In the genomic region with DNA sequence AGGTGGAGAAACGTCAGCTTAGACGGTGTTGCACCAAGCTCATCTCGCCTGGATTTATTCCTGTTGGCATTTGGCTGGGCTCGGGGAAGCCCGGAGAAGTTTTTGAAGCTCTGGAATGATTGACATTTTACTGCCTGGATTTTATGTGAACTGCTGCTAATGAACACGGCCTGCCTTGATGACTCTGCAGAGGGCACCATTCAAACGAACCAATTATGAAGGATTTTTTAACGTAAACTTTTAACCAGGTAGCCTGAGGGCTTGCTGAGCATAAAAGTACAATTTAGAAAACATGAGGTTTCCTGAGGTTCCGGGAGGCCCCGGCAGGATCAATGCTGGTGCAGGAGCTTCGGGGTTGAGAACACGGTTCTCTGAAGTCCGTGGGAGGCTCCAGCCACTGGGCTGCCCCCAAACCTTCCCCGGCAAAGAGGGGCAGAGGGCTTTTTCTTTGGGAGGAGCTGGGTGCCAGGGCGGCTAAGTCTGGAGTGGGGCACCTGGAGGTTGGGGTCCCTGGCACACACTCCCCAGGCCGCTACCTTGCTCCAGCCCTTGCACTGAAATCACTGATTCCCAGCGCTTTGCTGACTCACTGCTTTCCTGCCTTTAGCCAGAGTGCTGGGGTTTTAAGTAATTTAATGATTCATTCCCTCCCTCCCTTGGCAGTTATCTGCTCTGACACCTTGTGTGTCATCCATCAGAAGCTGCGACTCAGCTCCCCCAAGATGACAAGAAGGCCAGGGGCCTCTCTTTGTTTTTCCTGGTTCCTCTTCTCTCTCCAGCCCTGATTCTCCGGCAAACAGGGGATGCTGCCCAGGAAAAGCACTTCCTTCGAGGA, we compare ENCODE assay signal across 13 cellular contexts.
DNase-seq lines count a peak whose midpoint lies in the region; ATAC-seq and TF ChIP-seq lines count a peak whose summit lies in the region.
"Had no signal": no experiment of that assay in that cellular context is flagged by ENCODE, and none has a peak within 500 bp of the region (broad histone marks: within the 10 kb centered on the region; RNA-seq: fewer than 3 reads in every experiment).

No MANE protein-coding gene starts in this region.

- ATAC-seq in SK-N-SH treated with all-trans-retinoic acid at 6 μM for 48 hours, result peak; percentile 80
- ATAC-seq in stimulated activated effector memory CD8-positive, alpha-beta T cell treated with anti-CD3 and anti-CD28 coated beads, Interleukin-12 subunit alpha, Interleukin-12 subunit beta, amount 100 ng/mL, for 72 hours, result peak; percentile 27
- ATAC-seq in HG02973 (IDR thresholded peaks at IDR 0.05; ENCODE audit: unreplicated experiment), result no peak
- ATAC-seq: activated CD4-positive, CD25-positive, alpha-beta regulatory T cell treated with anti-CD3 and anti-CD28 coated beads, Interleukin-2, amount 50 U/mL, for 24 hours had no signal

- H3K9me3 ChIP-seq in sigmoid colon, result no peaks in the 10 kb centered on the region

- 59 to 68% methylated on average over 20 of the region's 20 CpGs for WGBS in sigmoid colon, 2 donors

- DNase-seq in activated CD4-positive, alpha-beta memory T cell treated with anti-CD3 and anti-CD28 coated beads for 36 hours, result peak; percentile 10
- DNase-seq in activated CD4-positive, alpha-beta memory T cell treated with anti-CD3 and anti-CD28 coated beads, Interleukin-2, amount 10 ng/mL, durations not matched to agents 7 days and 5 days, result no peak
- peak; percentile 59 for DNase-seq in fibroblast of villous mesenchyme (ENCODE audit: low read depth)
- no peak for DNase-seq in stimulated activated effector memory CD8-positive, alpha-beta T cell treated with anti-CD3 and anti-CD28 coated beads, Interleukin-12 subunit alpha, Interleukin-12 subunit beta, amount 100 ng/mL, for 72 hours (ENCODE audit: low spot score in 2 of 2)
- no peak for DNase-seq in sigmoid colon
- no peak for DNase-seq in activated T-helper 2 cell treated with anti-CD3 and anti-CD28 coated beads, Interferon-gamma antibody, Interleukin-2, Interleukin-4, amounts not matched to agents 10 μg/mL and 5 μg/mL and 100 μg/mL, durations not matched to agents 14 hours and 24 hours and 36 hours (ENCODE audit: low spot score)
- DNase-seq: NCI-H2081, upper lobe of left lung had no signal

- H3K36me3 Mint-ChIP-seq in activated CD4-positive, alpha-beta memory T cell treated with anti-CD3 and anti-CD28 coated beads for 36 hours, result no peaks in the 10 kb centered on the region
- H3K36me3 Mint-ChIP-seq in activated CD4-positive, alpha-beta memory T cell treated with anti-CD3 and anti-CD28 coated beads, Interleukin-2, amount 10 ng/mL, durations not matched to agents 7 days and 5 days (ENCODE audit: low read depth), result no peaks in the 10 kb centered on the region
- no peaks in the 10 kb centered on the region for H3K36me3 Mint-ChIP-seq in stimulated activated effector memory CD8-positive, alpha-beta T cell treated with anti-CD3 and anti-CD28 coated beads, Interleukin-12 subunit alpha, Interleukin-12 subunit beta, amount 100 ng/mL, for 72 hours
- H3K36me3 Mint-ChIP-seq in activated T-helper 2 cell treated with anti-CD3 and anti-CD28 coated beads, Interferon-gamma antibody, Interleukin-2, Interleukin-4, amounts not matched to agents 10 μg/mL and 5 μg/mL and 100 μg/mL, durations not matched to agents 14 hours and 24 hours and 36 hours (ENCODE audit: low read depth), result no peaks in the 10 kb centered on the region

- H3K27ac ChIP-seq in sigmoid colon, result no peak overlapping the region
- H3K27ac ChIP-seq: cardiac muscle cell, upper lobe of left lung had no signal

- peaks cover 0 to 24% (median 0%) of the 10 kb centered on the region in 3 donors for H3K27me3 ChIP-seq in sigmoid colon
- H3K27me3 ChIP-seq: cardiac muscle cell, upper lobe of left lung had no signal

- POLR2A ChIA-PET in activated CD4-positive, alpha-beta memory T cell treated with anti-CD3 and anti-CD28 coated beads for 36 hours (lab: Charles Lee), result no interaction called here
- POLR2A ChIA-PET in activated CD4-positive, alpha-beta memory T cell treated with anti-CD3 and anti-CD28 coated beads, Interleukin-2, amount 10 ng/mL, durations not matched to agents 7 days and 5 days (lab: Charles Lee), result no interaction called here

- H3K4me3 ChIP-seq in fibroblast of villous mesenchyme (ENCODE audit: low read depth, low read length), result no peak overlapping the region
- H3K4me3 ChIP-seq in sigmoid colon, result no peak overlapping the region
- H3K4me3 ChIP-seq: cardiac muscle cell, upper lobe of left lung had no signal

- H3K4me3 Mint-ChIP-seq in activated CD4-positive, alpha-beta memory T cell treated with anti-CD3 and anti-CD28 coated beads for 36 hours, result no peak overlapping the region
- H3K4me3 Mint-ChIP-seq in activated CD4-positive, alpha-beta memory T cell treated with anti-CD3 and anti-CD28 coated beads, Interleukin-2, amount 10 ng/mL, durations not matched to agents 7 days and 5 days, result no peak overlapping the region
- no peak overlapping the region for H3K4me3 Mint-ChIP-seq in stimulated activated effector memory CD8-positive, alpha-beta T cell treated with anti-CD3 and anti-CD28 coated beads, Interleukin-12 subunit alpha, Interleukin-12 subunit beta, amount 100 ng/mL, for 72 hours
- no peak overlapping the region for H3K4me3 Mint-ChIP-seq in activated T-helper 2 cell treated with anti-CD3 and anti-CD28 coated beads, Interferon-gamma antibody, Interleukin-2, Interleukin-4, amounts not matched to agents 10 μg/mL and 5 μg/mL and 100 μg/mL, durations not matched to agents 14 hours and 24 hours and 36 hours (ENCODE audit: low read depth)
- H3K4me3 Mint-ChIP-seq: B cell had no signal

- H3K9me3 Mint-ChIP-seq in activated CD4-positive, alpha-beta memory T cell treated with anti-CD3 and anti-CD28 coated beads for 36 hours, result no peaks in the 10 kb centered on the region
- no peaks in the 10 kb centered on the region for H3K9me3 Mint-ChIP-seq in activated CD4-positive, alpha-beta memory T cell treated with anti-CD3 and anti-CD28 coated beads, Interleukin-2, amount 10 ng/mL, durations not matched to agents 7 days and 5 days
- no peaks in the 10 kb centered on the region for H3K9me3 Mint-ChIP-seq in stimulated activated effector memory CD8-positive, alpha-beta T cell treated with anti-CD3 and anti-CD28 coated beads, Interleukin-12 subunit alpha, Interleukin-12 subunit beta, amount 100 ng/mL, for 72 hours
- H3K9me3 Mint-ChIP-seq in activated T-helper 2 cell treated with anti-CD3 and anti-CD28 coated beads, Interferon-gamma antibody, Interleukin-2, Interleukin-4, amounts not matched to agents 10 μg/mL and 5 μg/mL and 100 μg/mL, durations not matched to agents 14 hours and 24 hours and 36 hours, result no peaks in the 10 kb centered on the region

- H3K27me3 Mint-ChIP-seq in activated CD4-positive, alpha-beta memory T cell treated with anti-CD3 and anti-CD28 coated beads for 36 hours, result peaks cover 5% of the 10 kb centered on the region
- H3K27me3 Mint-ChIP-seq in activated CD4-positive, alpha-beta memory T cell treated with anti-CD3 and anti-CD28 coated beads, Interleukin-2, amount 10 ng/mL, durations not matched to agents 7 days and 5 days, result peaks cover 4% of the 10 kb centered on the region
- H3K27me3 Mint-ChIP-seq in activated T-helper 2 cell treated with anti-CD3 and anti-CD28 coated beads, Interferon-gamma antibody, Interleukin-2, Interleukin-4, amounts not matched to agents 10 μg/mL and 5 μg/mL and 100 μg/mL, durations not matched to agents 14 hours and 24 hours and 36 hours (ENCODE audit: low read depth), result peaks cover 16% of the 10 kb centered on the region

- intact Hi-C loops in activated CD4-positive, alpha-beta memory T cell treated with anti-CD3 and anti-CD28 coated beads for 36 hours (cut with micrococcal nuclease), result no loop called here
- intact Hi-C loops in sigmoid colon (cut with DNase I), result no loop called here
- intact Hi-C loops in activated T-helper 2 cell treated with anti-CD3 and anti-CD28 coated beads, Interferon-gamma antibody, Interleukin-2, Interleukin-4, amounts not matched to agents 10 μg/mL and 5 μg/mL and 100 μg/mL, durations not matched to agents 14 hours and 24 hours and 36 hours (cut with micrococcal nuclease), result no loop called here

- no peaks in the 10 kb centered on the region for H3K4me1 ChIP-seq in sigmoid colon

- TF ChIP-seq CTCF in fibroblast of villous mesenchyme (IDR thresholded peaks at IDR 0.05; ENCODE audit: insufficient read depth, low read depth, low read length), result no peak
- TF ChIP-seq CTCF in sigmoid colon (IDR thresholded peaks at IDR 0.05), result no peak

- no peaks in the 10 kb centered on the region for H3K4me1 Mint-ChIP-seq in activated CD4-positive, alpha-beta memory T cell treated with anti-CD3 and anti-CD28 coated beads for 36 hours (ENCODE audit: low read depth)
- no peaks in the 10 kb centered on the region for H3K4me1 Mint-ChIP-seq in activated CD4-positive, alpha-beta memory T cell treated with anti-CD3 and anti-CD28 coated beads, Interleukin-2, amount 10 ng/mL, durations not matched to agents 7 days and 5 days
- no peaks in the 10 kb centered on the region for H3K4me1 Mint-ChIP-seq in stimulated activated effector memory CD8-positive, alpha-beta T cell treated with anti-CD3 and anti-CD28 coated beads, Interleukin-12 subunit alpha, Interleukin-12 subunit beta, amount 100 ng/mL, for 72 hours
- peaks cover 2% of the 10 kb centered on the region for H3K4me1 Mint-ChIP-seq in activated T-helper 2 cell treated with anti-CD3 and anti-CD28 coated beads, Interferon-gamma antibody, Interleukin-2, Interleukin-4, amounts not matched to agents 10 μg/mL and 5 μg/mL and 100 μg/mL, durations not matched to agents 14 hours and 24 hours and 36 hours (ENCODE audit: low read depth)
- H3K4me1 Mint-ChIP-seq: B cell had no signal

- TF ChIP-seq EP300 in sigmoid colon (IDR thresholded peaks at IDR 0.05), result no peak

- H3K27ac Mint-ChIP-seq in activated CD4-positive, alpha-beta memory T cell treated with anti-CD3 and anti-CD28 coated beads for 36 hours, result no peak overlapping the region
- no peak overlapping the region for H3K27ac Mint-ChIP-seq in activated CD4-positive, alpha-beta memory T cell treated with anti-CD3 and anti-CD28 coated beads, Interleukin-2, amount 10 ng/mL, durations not matched to agents 7 days and 5 days
- no peak overlapping the region for H3K27ac Mint-ChIP-seq in stimulated activated effector memory CD8-positive, alpha-beta T cell treated with anti-CD3 and anti-CD28 coated beads, Interleukin-12 subunit alpha, Interleukin-12 subunit beta, amount 100 ng/mL, for 72 hours
- no peak overlapping the region for H3K27ac Mint-ChIP-seq in activated T-helper 2 cell treated with anti-CD3 and anti-CD28 coated beads, Interferon-gamma antibody, Interleukin-2, Interleukin-4, amounts not matched to agents 10 μg/mL and 5 μg/mL and 100 μg/mL, durations not matched to agents 14 hours and 24 hours and 36 hours
- H3K27ac Mint-ChIP-seq: B cell had no signal

- H3K36me3 ChIP-seq in sigmoid colon, result no peaks in the 10 kb centered on the region
- H3K36me3 ChIP-seq: cardiac muscle cell, upper lobe of left lung had no signal

- TF ChIP-seq POLR2A in sigmoid colon (IDR thresholded peaks at IDR 0.05), result no peak

- CTCF ChIA-PET in activated CD4-positive, alpha-beta memory T cell treated with anti-CD3 and anti-CD28 coated beads for 36 hours (lab: Charles Lee), result no interaction called here
- CTCF ChIA-PET in activated CD4-positive, alpha-beta memory T cell treated with anti-CD3 and anti-CD28 coated beads, Interleukin-2, amount 10 ng/mL, durations not matched to agents 7 days and 5 days (lab: Charles Lee), result no interaction called here

TF ChIP-seq in SK-N-SH treated with all-trans-retinoic acid at 6 μM for 48 hours, 23 proteins besides CTCF, POLR2A, EP300 and RAD21 (continues in another document):
- TF ChIP-seq ESRRG (CRISPR knock-in tag; IDR thresholded peaks at IDR 0.05), result no peak

Comparison
In these comparisons a context has a peak if more than half of its experiments do, and no peak if none do; other contexts are left out.
1. DNase-seq: peak in activated CD4-positive, alpha-beta memory T cell treated with anti-CD3 and anti-CD28 coated beads for 36 hours (single experiment) and fibroblast of villous mesenchyme (single experiment); none in activated CD4-positive, alpha-beta memory T cell treated with anti-CD3 and anti-CD28 coated beads, Interleukin-2, amount 10 ng/mL, durations not matched to agents 7 days and 5 days (single experiment), stimulated activated effector memory CD8-positive, alpha-beta T cell treated with anti-CD3 and anti-CD28 coated beads, Interleukin-12 subunit alpha, Interleukin-12 subunit beta, amount 100 ng/mL, for 72 hours (0 of 2), sigmoid colon (single experiment) and activated T-helper 2 cell treated with anti-CD3 and anti-CD28 coated beads, Interferon-gamma antibody, Interleukin-2, Interleukin-4, amounts not matched to agents 10 μg/mL and 5 μg/mL and 100 μg/mL, durations not matched to agents 14 hours and 24 hours and 36 hours (single experiment).